In genomic region chr2:183383854-183384253, GRCh38 we compare ENCODE assay signal across 21 cellular contexts.
"Had no signal": no experiment of that assay in that cellular context is flagged by ENCODE, and none has a peak within 500 bp of the region (broad histone marks: within the 10 kb centered on the region; RNA-seq: fewer than 3 reads in every experiment).

No MANE protein-coding gene starts in this region.

- H3K36me3 Mint-ChIP-seq: activated CD4-positive, alpha-beta memory T cell treated with anti-CD3 and anti-CD28 coated beads for 36 hours had no signal

- ATAC-seq: activated naive CD4-positive, alpha-beta T cell treated with anti-CD3 and anti-CD28 coated beads, Interleukin-2, amount 50 U/mL, for 72 hours; esophagus mucosa; gastroesophageal sphincter; heart right ventricle had no signal

- FAIRE-seq: astrocyte had no signal

- H3K27ac Mint-ChIP-seq: activated B cell treated with CpG ODN at 0.5 μM for 24 hours; activated CD4-positive, alpha-beta memory T cell treated with anti-CD3 and anti-CD28 coated beads for 36 hours; activated naive CD4-positive, alpha-beta T cell treated with anti-CD3 and anti-CD28 coated beads, Interleukin-2, amount 50 U/mL, for 72 hours; activated T-helper 1 cell treated with anti-CD3 and anti-CD28 coated beads, Interleukin-12 subunit alpha, Interleukin-12 subunit beta, Interleukin-2, Interleukin-4 antibody, amounts not matched to agents 30 ng/mL and 10 ng/mL and 1 ng/mL, durations not matched to agents 14 hours and 24 hours and 36 hours had no signal

- DNase-seq: activated B cell treated with CpG ODN at 0.5 μM for 24 hours; activated CD4-positive, alpha-beta memory T cell treated with anti-CD3 and anti-CD28 coated beads for 36 hours; activated CD4-positive, alpha-beta T cell treated with anti-CD3 and anti-CD28 coated beads for 4 hours; activated gamma-delta T cell treated with Interleukin-2 at 50 U/mL for 16 hours; activated T-cell treated with anti-CD3 and anti-CD28 coated beads for 4 hours; adrenal gland; cerebellar nuclear complex; cortex of kidney; heart right ventricle; left ventricle myocardium inferior; occipital lobe; posterior cingulate gyrus; sigmoid colon; stimulated activated CD4-positive, alpha-beta T cell treated with anti-CD3 and anti-CD28 coated beads, Interleukin-4, amount 100 ng/mL, for 4 hours; stimulated activated naive CD4-positive, alpha-beta T cell; thyroid gland had no signal

- H3K27me3 Mint-ChIP-seq: activated B cell treated with CpG ODN at 0.5 μM for 24 hours; activated CD4-positive, alpha-beta memory T cell treated with anti-CD3 and anti-CD28 coated beads for 36 hours had no signal

- H3K4me3 Mint-ChIP-seq: activated B cell treated with CpG ODN at 0.5 μM for 24 hours; activated CD4-positive, alpha-beta memory T cell treated with anti-CD3 and anti-CD28 coated beads for 36 hours; activated T-helper 1 cell treated with anti-CD3 and anti-CD28 coated beads, Interleukin-12 subunit alpha, Interleukin-12 subunit beta, Interleukin-2, Interleukin-4 antibody, amounts not matched to agents 30 ng/mL and 10 ng/mL and 1 ng/mL, durations not matched to agents 14 hours and 24 hours and 36 hours had no signal

- H3K4me1 Mint-ChIP-seq: activated B cell treated with CpG ODN at 0.5 μM for 24 hours had no signal
